In the genomic region with DNA sequence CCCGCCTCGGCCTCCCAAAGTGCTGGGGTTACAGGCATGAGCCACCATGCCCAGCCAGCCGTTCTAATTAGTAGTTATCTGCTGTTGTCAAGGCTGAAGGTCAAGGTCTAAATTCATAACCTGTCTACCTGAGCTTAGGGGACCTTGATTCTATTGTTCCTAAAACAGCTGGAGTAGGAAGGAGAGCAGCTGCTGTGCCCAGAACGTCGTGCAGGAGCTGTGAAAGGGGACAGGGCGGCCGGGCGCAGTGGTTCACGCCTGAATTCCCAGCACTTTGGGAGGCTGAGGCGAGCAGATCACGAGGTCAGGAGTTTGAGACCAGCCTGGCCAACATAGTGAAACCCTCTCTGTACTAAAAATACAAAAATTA, we compare ENCODE assay signal across 1 cellular context.
A peak's percentile ranks its signal among the peaks of the same experiment; 100 is the strongest.
TF ChIP-seq lines count a peak whose summit lies in the region.

No MANE protein-coding gene starts in this region.

TF ChIP-seq in HepG2, 621 proteins besides CTCF, POLR2A, EP300 and RAD21:
- TF ChIP-seq SOX6 (IDR thresholded peaks at IDR 0.05) (no peak), SOX6 (CRISPR knock-in tag; IDR thresholded peaks at IDR 0.05) (peak; percentile 55), ZBTB38 (CRISPR knock-in tag; IDR thresholded peaks at IDR 0.05) (peak; percentile 31; the same call in 1 of the 2 replicates), CCAR2 (optimal IDR thresholded peaks at IDR 0.05; ENCODE audit: low read depth, low read length) (no peak), ZNF746 (CRISPR knock-in tag; IDR thresholded peaks at IDR 0.05) (0 out of 2 replicates have a peak, but pooled peaks have one; percentile 33), SOX5 (CRISPR knock-in tag; IDR thresholded peaks at IDR 0.05; ENCODE audit: borderline replicate concordance) (peak; percentile 56; the same call in 1 of the 2 replicates), ZFP36L2 (CRISPR knock-in tag; IDR thresholded peaks at IDR 0.05) (no peak), SOX13 (IDR thresholded peaks at IDR 0.05) (peak; percentile 17; the same call in 1 of the 2 replicates), SOX13 (CRISPR knock-in tag; conservative IDR thresholded peaks at IDR 0.05 in 1 of 2, IDR thresholded peaks at IDR 0.05 in 1 of 2) (peak in 1 of 2 experiments; percentile 44; a peak in 2 of 4 replicates), ZNF558 (CRISPR knock-in tag; IDR thresholded peaks at IDR 0.05; ENCODE audit: borderline replicate concordance) (no peak), HNF4A (CRISPR knock-in tag; IDR thresholded peaks at IDR 0.05) (peak; percentile 40), SALL1 (CRISPR knock-in tag; IDR thresholded peaks at IDR 0.05) (peak; percentile 58), NR2F6 (IDR thresholded peaks at IDR 0.05) (0 out of 2 replicates have a peak, but pooled peaks have one; percentile 19), NR2F6 (CRISPR knock-in tag; IDR thresholded peaks at IDR 0.05) (no peak)
- TF ChIP-seq, protein P1, sequence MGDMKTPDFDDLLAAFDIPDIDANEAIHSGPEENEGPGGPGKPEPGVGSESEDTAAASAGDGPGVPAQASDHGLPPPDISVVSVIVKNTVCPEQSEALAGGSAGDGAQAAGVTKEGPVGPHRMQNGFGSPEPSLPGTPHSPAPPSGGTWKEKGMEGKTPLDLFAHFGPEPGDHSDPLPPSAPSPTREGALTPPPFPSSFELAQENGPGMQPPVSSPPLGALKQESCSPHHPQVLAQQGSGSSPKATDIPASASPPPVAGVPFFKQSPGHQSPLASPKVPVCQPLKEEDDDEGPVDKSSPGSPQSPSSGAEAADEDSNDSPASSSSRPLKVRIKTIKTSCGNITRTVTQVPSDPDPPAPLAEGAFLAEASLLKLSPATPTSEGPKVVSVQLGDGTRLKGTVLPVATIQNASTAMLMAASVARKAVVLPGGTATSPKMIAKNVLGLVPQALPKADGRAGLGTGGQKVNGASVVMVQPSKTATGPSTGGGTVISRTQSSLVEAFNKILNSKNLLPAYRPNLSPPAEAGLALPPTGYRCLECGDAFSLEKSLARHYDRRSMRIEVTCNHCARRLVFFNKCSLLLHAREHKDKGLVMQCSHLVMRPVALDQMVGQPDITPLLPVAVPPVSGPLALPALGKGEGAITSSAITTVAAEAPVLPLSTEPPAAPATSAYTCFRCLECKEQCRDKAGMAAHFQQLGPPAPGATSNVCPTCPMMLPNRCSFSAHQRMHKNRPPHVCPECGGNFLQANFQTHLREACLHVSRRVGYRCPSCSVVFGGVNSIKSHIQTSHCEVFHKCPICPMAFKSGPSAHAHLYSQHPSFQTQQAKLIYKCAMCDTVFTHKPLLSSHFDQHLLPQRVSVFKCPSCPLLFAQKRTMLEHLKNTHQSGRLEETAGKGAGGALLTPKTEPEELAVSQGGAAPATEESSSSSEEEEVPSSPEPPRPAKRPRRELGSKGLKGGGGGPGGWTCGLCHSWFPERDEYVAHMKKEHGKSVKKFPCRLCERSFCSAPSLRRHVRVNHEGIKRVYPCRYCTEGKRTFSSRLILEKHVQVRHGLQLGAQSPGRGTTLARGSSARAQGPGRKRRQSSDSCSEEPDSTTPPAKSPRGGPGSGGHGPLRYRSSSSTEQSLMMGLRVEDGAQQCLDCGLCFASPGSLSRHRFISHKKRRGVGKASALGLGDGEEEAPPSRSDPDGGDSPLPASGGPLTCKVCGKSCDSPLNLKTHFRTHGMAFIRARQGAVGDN (CRISPR knock-in tag; IDR thresholded peaks at IDR 0.05): peak; percentile 17
- TF ChIP-seq, protein P2, sequence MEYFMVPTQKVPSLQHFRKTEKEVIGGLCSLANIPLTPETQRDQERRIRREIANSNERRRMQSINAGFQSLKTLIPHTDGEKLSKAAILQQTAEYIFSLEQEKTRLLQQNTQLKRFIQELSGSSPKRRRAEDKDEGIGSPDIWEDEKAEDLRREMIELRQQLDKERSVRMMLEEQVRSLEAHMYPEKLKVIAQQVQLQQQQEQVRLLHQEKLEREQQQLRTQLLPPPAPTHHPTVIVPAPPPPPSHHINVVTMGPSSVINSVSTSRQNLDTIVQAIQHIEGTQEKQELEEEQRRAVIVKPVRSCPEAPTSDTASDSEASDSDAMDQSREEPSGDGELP (IDR thresholded peaks at IDR 0.05; ENCODE audit: borderline replicate concordance, low read depth): peak; percentile 60; the same call in 1 of the 2 replicates
